In genomic region chr17:78131172-78132085, GRCh38 we compare ENCODE assay signal across 9 cellular contexts. TPM values are rescaled to one million over a fixed set of nuclear protein-coding genes. Genes with fewer than 3 reads are reported as not detected.
DNase-seq lines count a peak whose midpoint lies in the region; ATAC-seq and TF ChIP-seq lines count a peak whose summit lies in the region.
"Had no signal": no experiment of that assay in that cellular context is flagged by ENCODE, and none has a peak within 500 bp of the region (broad histone marks: within the 10 kb centered on the region; RNA-seq: fewer than 3 reads in every experiment).

No MANE protein-coding gene starts in this region.

- H3K4me2 ChIP-seq in skeletal muscle satellite cell (ENCODE audit: low read length), result peak overlapping the region; percentile 29

- peaks cover 46 to 74% (median 67%) of the 10 kb centered on the region in 4 donors for H3K4me1 ChIP-seq in esophagus muscularis mucosa
- H3K4me1 ChIP-seq in skeletal muscle satellite cell (ENCODE audit: control insufficient read depth, insufficient read depth, low read length), result peaks cover 18% of the 10 kb centered on the region
- H3K4me1 ChIP-seq in testis, result peaks cover 25% of the 10 kb centered on the region

- intact Hi-C loops in esophagus muscularis mucosa (cut with DNase I), result no loop called here
- intact Hi-C loops in testis (cut with DNase I; ENCODE audit: low total_unique reads), result no loop called here

- no peak for TF ChIP-seq EP300 in esophagus muscularis mucosa (IDR thresholded peaks at IDR 0.05)

- TF ChIP-seq CTCF in VCaP (conservative IDR thresholded peaks at IDR 0.05) (no peak; the same call in 1 of the 2 replicates), esophagus muscularis mucosa (IDR thresholded peaks at IDR 0.05) (no peak), testis (IDR thresholded peaks at IDR 0.05) (no peak)

- H3K9me3 ChIP-seq in esophagus muscularis mucosa (no peaks in the 10 kb centered on the region), skeletal muscle satellite cell (replicated peaks; ENCODE audit: low read length) (no peaks in the 10 kb centered on the region), testis (no peaks in the 10 kb centered on the region)

- H3K4me3 ChIP-seq in esophagus muscularis mucosa (peak overlapping the region; percentile 31 to 45 (median 42)), skeletal muscle satellite cell (ENCODE audit: low read length) (no peak overlapping the region), testis (peak overlapping the region in 1 of 2 donors; percentile 39)

- H3K27ac ChIP-seq in VCaP (peak overlapping the region; percentile 93), esophagus muscularis mucosa (replicated peaks in 1 of 4) (no peak overlapping the region), testis (no peak overlapping the region)

- DNase-seq in esophagus muscularis mucosa (ENCODE audit: extremely low spot score), result no peak
- DNase-seq in inferior parietal cortex (ENCODE audit: extremely low spot score), result no peak
- DNase-seq in testis, result no peak

- no peak overlapping the region for H3K9ac ChIP-seq in skeletal muscle satellite cell (ENCODE audit: low read depth, low read length)

- peak; percentile 0 for ATAC-seq in GM18867 (IDR thresholded peaks at IDR 0.05; ENCODE audit: unreplicated experiment)
- no peak for ATAC-seq in HG03108 (IDR thresholded peaks at IDR 0.05; ENCODE audit: unreplicated experiment)
- ATAC-seq in HG03520 (IDR thresholded peaks at IDR 0.05; ENCODE audit: unreplicated experiment), result no peak

- no peaks in the 10 kb centered on the region for H3K36me3 ChIP-seq in esophagus muscularis mucosa
- no peaks in the 10 kb centered on the region for H3K36me3 ChIP-seq in skeletal muscle satellite cell (ENCODE audit: insufficient read depth, low read length)
- no peaks in the 10 kb centered on the region for H3K36me3 ChIP-seq in testis (ENCODE audit: low read depth, missing control alignments)

- TF ChIP-seq POLR2A in esophagus muscularis mucosa (IDR thresholded peaks at IDR 0.05; ENCODE audit: low read depth), result no peak
- TF ChIP-seq POLR2A in testis (IDR thresholded peaks at IDR 0.05), result no peak

- 26% methylated on average over 26 of the region's 74 CpGs for WGBS in esophagus muscularis mucosa
- 30 to 49% methylated on average over 4 to 70 of the region's 74 CpGs for WGBS in testis, 2 donors

- H3K27me3 ChIP-seq in esophagus muscularis mucosa (peaks cover 5 to 58% (median 14%) of the 10 kb centered on the region in 4 donors), skeletal muscle satellite cell (ENCODE audit: control insufficient read depth, insufficient read depth, low read length) (peaks cover 67% of the 10 kb centered on the region), testis (no peaks in the 10 kb centered on the region)

RNA-seq across cellular contexts. Expression of gene TMC8, which starts 0.9 kb away (rescaled TPM):
- total RNA-seq in esophagus muscularis mucosa, result 1 to 10 TPM; 1.3 to 5.3 (median 2.3) TPM
- not detected in 2 replicates for total RNA-seq in skeletal muscle satellite cell (2012; rRNA removed)
- total RNA-seq in testis, result 1 to 10 TPM; 3.5 to 9.3 TPM
- 5.6 TPM for polyA plus RNA-seq in testis (ENCODE audit: insufficient read depth, low read depth, low replicate concordance)

RNA-seq across cellular contexts. Expression of gene TMC6, which starts 2.9 kb away (rescaled TPM):
- total RNA-seq in esophagus muscularis mucosa, result 10 to 100 TPM; 14.4 to 21.4 (median 18.5) TPM
- 0.76 and 2.0 TPM in 2 replicates for total RNA-seq in skeletal muscle satellite cell (2012; rRNA removed)
- 10 to 100 TPM; 18.0 to 20.3 TPM for total RNA-seq in testis
- 10.8 TPM for polyA plus RNA-seq in testis (ENCODE audit: insufficient read depth, low read depth, low replicate concordance)

RNA-seq across cellular contexts. Expression of gene C17orf99, which starts 14.8 kb away (rescaled TPM):
- total RNA-seq in esophagus muscularis mucosa (not detected), testis (1 to 10 TPM; 1.1 to 1.3 TPM)
- not detected in 2 replicates for total RNA-seq in skeletal muscle satellite cell (2012; rRNA removed)
- polyA plus RNA-seq in testis (ENCODE audit: insufficient read depth, low read depth, low replicate concordance), result not detected
- total RNA-seq: dermis microvascular lymphatic vessel endothelial cell had no signal

RNA-seq across cellular contexts. Expression of gene SYNGR2, which starts 37.0 kb away (rescaled TPM):
- total RNA-seq in esophagus muscularis mucosa, result 100 to 1,000 TPM in 2 of 4 donors, 10 to 100 TPM in 2; 63.1 to 164 (median 124) TPM
- total RNA-seq in skeletal muscle satellite cell (2012; rRNA removed), result 2.0 and 2.6 TPM in 2 replicates
- total RNA-seq in testis, result 10 to 100 TPM; 68.7 to 70.6 TPM
- 63.7 TPM for polyA plus RNA-seq in testis (ENCODE audit: insufficient read depth, low read depth, low replicate concordance)

RNA-seq across cellular contexts. Expression of gene TK1, which starts 55.4 kb away (rescaled TPM):
- total RNA-seq in esophagus muscularis mucosa (10 to 100 TPM in 2 of 4 donors, 1 to 10 TPM in 2; 7.9 to 22.1 (median 14.5) TPM), testis (1 to 10 TPM; 3.9 to 4.8 TPM)
- total RNA-seq in skeletal muscle satellite cell (2012; rRNA removed), result 60.1 and 77.8 TPM in 2 replicates
- 5.7 TPM for polyA plus RNA-seq in testis (ENCODE audit: insufficient read depth, low read depth, low replicate concordance)
